13 cellular contexts compared by ENCODE assay signal in genomic region chr6:170048615-170049256, GRCh38.
DNase-seq lines count a peak whose midpoint lies in the region; ATAC-seq, FAIRE-seq and TF ChIP-seq lines count a peak whose summit lies in the region.
"Had no signal": no experiment of that assay in that cellular context is flagged by ENCODE, and none has a peak within 500 bp of the region (broad histone marks: within the 10 kb centered on the region; RNA-seq: fewer than 3 reads in every experiment).

No MANE protein-coding gene starts in this region.

- H3K4me1 ChIP-seq in K562 (replicated peaks in 1 of 2; ENCODE audit: control insufficient read depth in 2 of 2, insufficient read depth in 2 of 2, low read length in 2 of 2): no peaks in the 10 kb centered on the region
- peaks cover 3 to 14% (median 8%) of the 10 kb centered on the region in 4 donors for H3K4me1 ChIP-seq in liver (ENCODE audit: control insufficient read depth in 4 of 4, insufficient read depth in 4 of 4, low read length in 3 of 4)
- peaks cover 4 to 39% (median 19%) of the 10 kb centered on the region in 4 donors for H3K4me1 ChIP-seq in stomach
- H3K4me1 ChIP-seq: breast epithelium had no signal

- TF ChIP-seq EP300 in K562 (IDR thresholded peaks at IDR 0.05; ENCODE audit: low read length) (no peak), stomach (IDR thresholded peaks at IDR 0.05) (no peak)

- H2AFZ ChIP-seq in K562 (ENCODE audit: low read depth, low read length): no peak overlapping the region

- in situ Hi-C loops in K562 (cut with MboI): no loop called here

- no peak for FAIRE-seq in K562 (lab: Jason Lieb, UNC)

- no peaks in the 10 kb centered on the region for H3K36me3 ChIP-seq in MG63
- H3K36me3 ChIP-seq in K562 (ENCODE audit: control insufficient read depth, insufficient read depth, low read length): no peaks in the 10 kb centered on the region
- no peaks in the 10 kb centered on the region for H3K36me3 ChIP-seq in liver (ENCODE audit: control insufficient read depth in 4 of 4, insufficient read depth in 3 of 4, low read depth in 1 of 4, low read length in 3 of 4)
- H3K36me3 ChIP-seq in stomach: no peaks in the 10 kb centered on the region
- H3K36me3 ChIP-seq: breast epithelium, thyroid gland had no signal

- H3K9me3 ChIP-seq in MG63 (no peaks in the 10 kb centered on the region), K562 (replicated peaks; ENCODE audit: control insufficient read depth, insufficient read depth, low read depth, low read length) (no peaks in the 10 kb centered on the region), liver (ENCODE audit: control insufficient read depth in 4 of 4, low read length in 3 of 4) (no peaks in the 10 kb centered on the region), stomach (no peaks in the 10 kb centered on the region)
- H3K9me3 ChIP-seq: breast epithelium, thyroid gland had no signal

- WGBS in K562 (ENCODE audit: insufficient coverage, low coverage, missing lambda C conversion rate): 2% methylated on average over 16 of the region's 16 CpGs
- 85% methylated on average over 16 of the region's 16 CpGs for WGBS in liver
- WGBS in stomach, 5 donors: 67 to 85% (median 69%) methylated on average over 8 to 16 of the region's 16 CpGs

- no peaks in the 10 kb centered on the region for H4K20me1 ChIP-seq in K562 (replicated peaks; ENCODE audit: control insufficient read depth, insufficient read depth, low read length)

- peak; percentile 81 for DNase-seq in MG63
- DNase-seq in K562 (ENCODE audit: extremely low read depth in 1 of 4, low spot score in 3 of 4): no peak
- peak; percentile 50 for DNase-seq in stomach
- no peak for DNase-seq in NCI-H82 (lab: John Stamatoyannopoulos, UW)
- no peak for DNase-seq in activated CD4-positive, alpha-beta T cell treated with anti-CD3 and anti-CD28 coated beads for 4 hours
- DNase-seq in amniotic stem cell (lab: John Stamatoyannopoulos, UW): no peak
- no peak for DNase-seq in kidney glomerular epithelial cell (lab: John Stamatoyannopoulos, UW)
- DNase-seq: activated CD4-positive, alpha-beta T cell treated with anti-CD3 and anti-CD28 coated beads, Interleukin-2, amount 10 ng/mL, durations not matched to agents 24 days and 14 days; NCI-H510A; stimulated activated CD4-positive, alpha-beta T cell treated with anti-CD3 and anti-CD28 coated beads, Interleukin-12 subunit alpha, Interleukin-12 subunit beta, amount 100 ng/mL, for 4 hours had no signal

- ATAC-seq in K562: no peak; the same call in 2 of the 3 replicates

- no TSS peak for BruUV-seq in K562 (replicated peaks; lab: Mats Ljungman, UMichigan)

- H3K4me2 ChIP-seq in K562 (ENCODE audit: insufficient read depth, low read length): no peak overlapping the region

- H3K27ac ChIP-seq in K562 (ENCODE audit: extremely low read depth, low read depth, low read length): no peak overlapping the region
- H3K27ac ChIP-seq in liver (ENCODE audit: low read depth in 1 of 2, low read length in 2 of 2): peak overlapping the region; percentile 16 to 48
- peak overlapping the region; percentile 77 to 89 (median 80) for H3K27ac ChIP-seq in stomach

- CTCF ChIA-PET in K562 (lab: Yijun Ruan, JAX; ENCODE audit: low intra/inter-chr PET ratio): no interaction called here

- TF ChIP-seq POLR2A in K562 (conservative IDR thresholded peaks at IDR 0.05): no peak
- TF ChIP-seq POLR2A in stomach (IDR thresholded peaks at IDR 0.05): no peak

- TF ChIP-seq CTCF in K562 (IDR thresholded peaks at IDR 0.05 in 2 of 3, conservative IDR thresholded peaks at IDR 0.05 in 1 of 3; ENCODE audit: insufficient read depth in 2 of 3, low read depth in 1 of 3, low read length in 3 of 3): no peak
- TF ChIP-seq CTCF in liver (IDR thresholded peaks at IDR 0.05; ENCODE audit: low read depth, low read length, missing input control): no peak
- TF ChIP-seq CTCF in stomach (IDR thresholded peaks at IDR 0.05): no peak

- H3K4me3 ChIP-seq in MG63: no peak overlapping the region
- H3K4me3 ChIP-seq in K562: no peak overlapping the region
- no peak overlapping the region for H3K4me3 ChIP-seq in liver (ENCODE audit: low read depth in 1 of 3, low read length in 3 of 3)
- no peak overlapping the region for H3K4me3 ChIP-seq in stomach
- H3K4me3 ChIP-seq: thyroid gland had no signal

- H3K79me2 ChIP-seq in K562 (ENCODE audit: control insufficient read depth, insufficient read depth, low read length): no peaks in the 10 kb centered on the region

- POLR2A ChIA-PET in K562 (lab: Yijun Ruan, JAX): interaction anchor here (0.5 to 0.7 kb wide), 2 partner anchors 17 to 18 kb away, joined by 3 to 4 read pairs; no protein-coding TSS in a partner anchor

- no peaks in the 10 kb centered on the region for H3K9me1 ChIP-seq in K562 (ENCODE audit: control insufficient read depth, insufficient read depth, low read length)

- TF ChIP-seq RAD21 in K562 (CRISPR knock-in tag; conservative IDR thresholded peaks at IDR 0.05 in 1 of 2, IDR thresholded peaks at IDR 0.05 in 1 of 2) (no peak), liver (IDR thresholded peaks at IDR 0.05) (no peak)

- intact Hi-C loops in K562 (cut with micrococcal nuclease): no loop called here
- intact Hi-C loops in stomach (cut with DNase I; ENCODE audit: low total_unique reads): no loop called here

- H3K9ac ChIP-seq in K562 (ENCODE audit: insufficient read depth in 1 of 2, low read depth in 2 of 2, low read length in 2 of 2): no peak overlapping the region
- H3K9ac ChIP-seq in liver (ENCODE audit: low read depth in 1 of 2, low read length in 2 of 2): no peak overlapping the region

- H3K27me3 ChIP-seq in MG63 (no peaks in the 10 kb centered on the region), K562 (ENCODE audit: control insufficient read depth in 2 of 2, insufficient read depth in 2 of 2, low read length in 2 of 2) (peaks cover 13 to 69% of the 10 kb centered on the region in 2 experiments), liver (ENCODE audit: control insufficient read depth in 4 of 4, insufficient read depth in 4 of 4, low read length in 3 of 4) (peaks cover 0 to 2% (median 0%) of the 10 kb centered on the region in 4 donors), stomach (no peaks in the 10 kb centered on the region)
- H3K27me3 ChIP-seq: thyroid gland had no signal

TF ChIP-seq in K562, 482 proteins besides CTCF, POLR2A, EP300 and RAD21:
- TF ChIP-seq FOSL1 (tag; conservative IDR thresholded peaks at IDR 0.05) (peak; percentile 64), SPI1 (IDR thresholded peaks at IDR 0.05; ENCODE audit: borderline replicate concordance, low read depth, low read length) (peak; percentile 71; the same call in 1 of the 2 replicates), ZNF239 (CRISPR knock-in tag; IDR thresholded peaks at IDR 0.05) (no peak)

TF ChIP-seq in liver, 16 proteins besides CTCF, POLR2A, EP300 and RAD21:
- no peak for TF ChIP-seq ZBTB33 (IDR thresholded peaks at IDR 0.05)
- TF ChIP-seq RXRA (IDR thresholded peaks at IDR 0.05): no peak
- TF ChIP-seq SP1 (IDR thresholded peaks at IDR 0.05): no peak

Comparison
In these comparisons a context has a peak if more than half of its experiments do, and no peak if none do; other contexts are left out.
1. DNase-seq: peak in MG63 (single experiment) and stomach (single experiment); none in K562 (0 of 4), NCI-H82 (single experiment), activated CD4-positive, alpha-beta T cell treated with anti-CD3 and anti-CD28 coated beads for 4 hours (0 of 2), amniotic stem cell (single experiment) and kidney glomerular epithelial cell (single experiment).